In genomic region chr22:40426671-40427070, GRCh38 we compare ENCODE assay signal across 9 cellular contexts. TPM values are rescaled to one million over a fixed set of nuclear protein-coding genes. Genes with fewer than 3 reads are reported as not detected.
DNase-seq lines count a peak whose midpoint lies in the region; ATAC-seq and TF ChIP-seq lines count a peak whose summit lies in the region.
"Had no signal": no experiment of that assay in that cellular context is flagged by ENCODE, and none has a peak within 500 bp of the region (broad histone marks: within the 10 kb centered on the region; RNA-seq: fewer than 3 reads in every experiment).

No MANE protein-coding gene starts in this region.

- peak; percentile 18 for DNase-seq in Caki2 (ENCODE audit: low read depth)
- peak; percentile 78 for DNase-seq in NCI-H2029 (lab: John Stamatoyannopoulos, UW)
- peak in 58 of 61 donors; percentile 25 to 91 (median 72) for DNase-seq in caudate nucleus (lab: John Stamatoyannopoulos, UW)
- DNase-seq in neural crest cell (ENCODE audit: low read depth, low spot score) = no peak
- DNase-seq in smooth muscle cell (lab: John Stamatoyannopoulos, UW; ENCODE audit: unreplicated experiment) = no peak
- DNase-seq in mucosa of descending colon = no peak
- DNase-seq: stomach had no signal

- ATAC-seq in HG03565 (IDR thresholded peaks at IDR 0.05; ENCODE audit: unreplicated experiment) (no peak), HG02610 (IDR thresholded peaks at IDR 0.05; ENCODE audit: unreplicated experiment) (no peak), mucosa of descending colon (no peak)

- H3K9me3 Mint-ChIP-seq in neural crest cell = no peaks in the 10 kb centered on the region

- no peaks in the 10 kb centered on the region for H3K27me3 Mint-ChIP-seq in neural crest cell (ENCODE audit: low read depth)

- TF ChIP-seq CTCF in neural crest cell (conservative IDR thresholded peaks at IDR 0.05) = no peak
- TF ChIP-seq CTCF in smooth muscle cell (IDR thresholded peaks at IDR 0.05; ENCODE audit: borderline replicate concordance, insufficient read depth, poor library complexity, severe bottlenecking) = no peak
- no peak for TF ChIP-seq CTCF in mucosa of descending colon (IDR thresholded peaks at IDR 0.05)

- peaks cover 18% of the 10 kb centered on the region for H3K79me2 ChIP-seq in smooth muscle cell (ENCODE audit: low read depth)

- H3K4me3 Mint-ChIP-seq in neural crest cell = peak overlapping the region; percentile 20

- H3K27ac ChIP-seq in caudate nucleus (ENCODE audit: low read depth, low read length) = peak overlapping the region; percentile 72
- no peak overlapping the region for H3K27ac ChIP-seq in smooth muscle cell (ENCODE audit: low read depth)

- H3K4me2 ChIP-seq in smooth muscle cell = no peak overlapping the region

- no peak overlapping the region for H3K4me3 ChIP-seq in smooth muscle cell
- no peak overlapping the region for H3K4me3 ChIP-seq in mucosa of descending colon
- H3K4me3 ChIP-seq: stomach had no signal

- 89% methylated on average over 6 of the region's 6 CpGs for WGBS in smooth muscle cell (ENCODE audit: low lambda C conversion rate)

- H4K20me1 ChIP-seq in smooth muscle cell (ENCODE audit: low read depth) = peaks cover 76% of the 10 kb centered on the region

- no peak overlapping the region for H2AFZ ChIP-seq in smooth muscle cell (ENCODE audit: low read depth)

- H3K27ac Mint-ChIP-seq in neural crest cell (ENCODE audit: unreplicated experiment) = peak overlapping the region; percentile 97

- H3F3A ChIP-seq in smooth muscle cell (ENCODE audit: low read depth) = no peaks in the 10 kb centered on the region

- peaks cover 4% of the 10 kb centered on the region for H3K4me1 Mint-ChIP-seq in neural crest cell

- no peaks in the 10 kb centered on the region for H3K4me1 ChIP-seq in smooth muscle cell (ENCODE audit: low read depth)
- H3K4me1 ChIP-seq in mucosa of descending colon (ENCODE audit: low read depth) = no peaks in the 10 kb centered on the region

- intact Hi-C loops in mucosa of descending colon (cut with DNase I, micrococcal nuclease) = no loop called here

- H3K9ac ChIP-seq in smooth muscle cell (ENCODE audit: low read depth) = no peak overlapping the region

- peaks cover 15% of the 10 kb centered on the region for H3K36me3 Mint-ChIP-seq in neural crest cell (ENCODE audit: low read depth)

- no peaks in the 10 kb centered on the region for H3K9me3 ChIP-seq in smooth muscle cell (replicated peaks; ENCODE audit: low read depth)
- no peaks in the 10 kb centered on the region for H3K9me3 ChIP-seq in mucosa of descending colon
- H3K9me3 ChIP-seq: stomach had no signal

- in situ Hi-C loops in Caki2 (cut with HindIII; ENCODE audit: low pct_unique_long_range_greater_than_20kb, low sequenced_read_pairs) = no loop called here

- H3K36me3 ChIP-seq in smooth muscle cell (ENCODE audit: low read depth) (peaks cover 10% of the 10 kb centered on the region), mucosa of descending colon (ENCODE audit: low read depth) (no peaks in the 10 kb centered on the region)

- no peaks in the 10 kb centered on the region for H3K27me3 ChIP-seq in smooth muscle cell (ENCODE audit: low read depth)
- H3K27me3 ChIP-seq: stomach had no signal

RNA-seq across cellular contexts. Expression of gene SGSM3, which starts 56.3 kb away (rescaled TPM):
- 112 and 145 TPM in 2 replicates for total RNA-seq in Caki2 (2014; rRNA removed; shearing (Covaris generic); ENCODE audit: low replicate concordance)
- 82.0 and 92.2 TPM in 2 replicates for total RNA-seq in neural crest cell
- 56.9 and 72.6 TPM in 2 replicates for total RNA-seq in smooth muscle cell
- 98.0 and 117 TPM in 2 replicates for polyA plus RNA-seq in smooth muscle cell
- 100 to 1,000 TPM in 2 of 3 donors, 10 to 100 TPM in 1; 89.8 to 128 (median 108) TPM for total RNA-seq in mucosa of descending colon

Comparison
In these comparisons a context has a peak if more than half of its experiments do, and no peak if none do; other contexts are left out.
1. DNase-seq: peak in Caki2 (single experiment), NCI-H2029 (single experiment) and caudate nucleus (58 of 61); none in neural crest cell (single experiment), smooth muscle cell (single experiment) and mucosa of descending colon (0 of 3).